Comparison of ENCODE assay signal across 23 cellular contexts in the genomic region with DNA sequence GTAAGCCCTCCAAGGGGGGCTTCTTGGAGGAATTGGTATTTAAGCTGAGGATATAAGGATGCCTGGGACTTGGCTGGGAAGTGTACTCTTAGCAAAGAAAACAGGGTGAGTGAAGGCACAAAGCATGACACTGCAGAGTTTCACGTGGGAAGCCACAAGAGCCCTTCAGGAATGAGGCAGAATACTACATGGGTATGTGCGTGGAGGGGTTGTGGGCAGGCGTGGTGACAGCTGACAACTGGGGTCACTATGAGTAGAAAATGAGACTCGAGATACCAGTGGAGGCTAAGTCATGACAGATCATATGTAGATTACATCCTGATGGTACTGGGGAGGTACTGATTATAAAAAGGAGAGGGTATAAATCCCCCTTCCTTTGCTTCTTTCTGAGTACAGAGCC.
DNase-seq lines count a peak whose midpoint lies in the region; ATAC-seq and TF ChIP-seq lines count a peak whose summit lies in the region.
"Had no signal": no experiment of that assay in that cellular context is flagged by ENCODE, and none has a peak within 500 bp of the region (broad histone marks: within the 10 kb centered on the region; RNA-seq: fewer than 3 reads in every experiment).

No MANE protein-coding gene starts in this region.

- H3K27ac Mint-ChIP-seq in activated CD4-positive, alpha-beta memory T cell treated with anti-CD3 and anti-CD28 coated beads for 36 hours, result no peak overlapping the region
- H3K27ac Mint-ChIP-seq in activated CD4-positive, alpha-beta memory T cell treated with anti-CD3 and anti-CD28 coated beads, Interleukin-2, amount 10 ng/mL, durations not matched to agents 7 days and 5 days, result no peak overlapping the region
- H3K27ac Mint-ChIP-seq in activated T-helper 17 cell treated with anti-CD3 and anti-CD28 coated beads, Interleukin-2, amount 50 U/mL, for 72 hours, result peak overlapping the region; percentile 18
- no peak overlapping the region for H3K27ac Mint-ChIP-seq in stimulated activated effector memory CD8-positive, alpha-beta T cell treated with anti-CD3 and anti-CD28 coated beads, Interleukin-12 subunit alpha, Interleukin-12 subunit beta, amount 100 ng/mL, for 72 hours
- no peak overlapping the region for H3K27ac Mint-ChIP-seq in glutamatergic neuron (ENCODE audit: unreplicated experiment)
- H3K27ac Mint-ChIP-seq: CD14-positive monocyte had no signal

- H3K36me3 Mint-ChIP-seq in activated CD4-positive, alpha-beta memory T cell treated with anti-CD3 and anti-CD28 coated beads for 36 hours, result no peaks in the 10 kb centered on the region
- no peaks in the 10 kb centered on the region for H3K36me3 Mint-ChIP-seq in activated CD4-positive, alpha-beta memory T cell treated with anti-CD3 and anti-CD28 coated beads, Interleukin-2, amount 10 ng/mL, durations not matched to agents 7 days and 5 days (ENCODE audit: low read depth)
- H3K36me3 Mint-ChIP-seq in activated T-helper 17 cell treated with anti-CD3 and anti-CD28 coated beads, Interleukin-2, amount 50 U/mL, for 72 hours (ENCODE audit: low read depth), result no peaks in the 10 kb centered on the region
- no peaks in the 10 kb centered on the region for H3K36me3 Mint-ChIP-seq in stimulated activated effector memory CD8-positive, alpha-beta T cell treated with anti-CD3 and anti-CD28 coated beads, Interleukin-12 subunit alpha, Interleukin-12 subunit beta, amount 100 ng/mL, for 72 hours
- H3K36me3 Mint-ChIP-seq in glutamatergic neuron (ENCODE audit: unreplicated experiment), result no peaks in the 10 kb centered on the region
- H3K36me3 Mint-ChIP-seq: CD14-positive monocyte; CD4-positive, alpha-beta memory T cell; CD4-positive, CD25-positive, alpha-beta regulatory T cell; CD8-positive, alpha-beta memory T cell had no signal

- CTCF ChIA-PET in activated CD4-positive, alpha-beta memory T cell treated with anti-CD3 and anti-CD28 coated beads for 36 hours (lab: Charles Lee), result interaction anchor here (0.6 to 1.1 kb wide), 2 partner anchors 30 to 1546 kb away, joined by 3 to 4 read pairs; no protein-coding TSS in a partner anchor
- CTCF ChIA-PET in activated CD4-positive, alpha-beta memory T cell treated with anti-CD3 and anti-CD28 coated beads, Interleukin-2, amount 10 ng/mL, durations not matched to agents 7 days and 5 days (lab: Charles Lee), result no interaction called here

- peak; percentile 15 for DNase-seq in activated CD4-positive, alpha-beta memory T cell treated with anti-CD3 and anti-CD28 coated beads for 36 hours
- no peak for DNase-seq in activated CD4-positive, alpha-beta memory T cell treated with anti-CD3 and anti-CD28 coated beads, Interleukin-2, amount 10 ng/mL, durations not matched to agents 7 days and 5 days
- DNase-seq in EH (ENCODE audit: low read depth) (peak; percentile 11), glutamatergic neuron (no peak), GOT3 (lab: John Stamatoyannopoulos, UW) (no peak)
- no peak for DNase-seq in stimulated activated effector memory CD8-positive, alpha-beta T cell treated with anti-CD3 and anti-CD28 coated beads, Interleukin-12 subunit alpha, Interleukin-12 subunit beta, amount 100 ng/mL, for 72 hours (ENCODE audit: low spot score in 2 of 2)
- DNase-seq: 8988T; ACHN; BE2C; C1 segment of cervical spinal cord; CD4-positive, alpha-beta memory T cell; CD4-positive, CD25-positive, alpha-beta regulatory T cell; CD8-positive, alpha-beta memory T cell; COR-L47; DMS 273 treated with DMSO at 0.1 percent for 48 hours; DMS153; DMS53; DMS79; DND-41; GF-D8 had no signal

- POLR2A ChIA-PET in activated CD4-positive, alpha-beta memory T cell treated with anti-CD3 and anti-CD28 coated beads for 36 hours (lab: Charles Lee), result no interaction called here
- POLR2A ChIA-PET in activated CD4-positive, alpha-beta memory T cell treated with anti-CD3 and anti-CD28 coated beads, Interleukin-2, amount 10 ng/mL, durations not matched to agents 7 days and 5 days (lab: Charles Lee), result no interaction called here

- no peak overlapping the region for H3K4me3 Mint-ChIP-seq in activated CD4-positive, alpha-beta memory T cell treated with anti-CD3 and anti-CD28 coated beads for 36 hours
- H3K4me3 Mint-ChIP-seq in activated CD4-positive, alpha-beta memory T cell treated with anti-CD3 and anti-CD28 coated beads, Interleukin-2, amount 10 ng/mL, durations not matched to agents 7 days and 5 days, result no peak overlapping the region
- no peak overlapping the region for H3K4me3 Mint-ChIP-seq in activated T-helper 17 cell treated with anti-CD3 and anti-CD28 coated beads, Interleukin-2, amount 50 U/mL, for 72 hours
- no peak overlapping the region for H3K4me3 Mint-ChIP-seq in stimulated activated effector memory CD8-positive, alpha-beta T cell treated with anti-CD3 and anti-CD28 coated beads, Interleukin-12 subunit alpha, Interleukin-12 subunit beta, amount 100 ng/mL, for 72 hours
- H3K4me3 Mint-ChIP-seq in glutamatergic neuron (ENCODE audit: unreplicated experiment), result no peak overlapping the region
- H3K4me3 Mint-ChIP-seq: CD14-positive monocyte; CD4-positive, alpha-beta memory T cell; CD4-positive, CD25-positive, alpha-beta regulatory T cell; CD8-positive, alpha-beta memory T cell had no signal

- intact Hi-C loops in activated CD4-positive, alpha-beta memory T cell treated with anti-CD3 and anti-CD28 coated beads for 36 hours (cut with micrococcal nuclease), result no loop called here

- H3K9me3 Mint-ChIP-seq in activated CD4-positive, alpha-beta memory T cell treated with anti-CD3 and anti-CD28 coated beads for 36 hours, result no peaks in the 10 kb centered on the region
- H3K9me3 Mint-ChIP-seq in activated CD4-positive, alpha-beta memory T cell treated with anti-CD3 and anti-CD28 coated beads, Interleukin-2, amount 10 ng/mL, durations not matched to agents 7 days and 5 days, result no peaks in the 10 kb centered on the region
- peaks cover 3% of the 10 kb centered on the region for H3K9me3 Mint-ChIP-seq in activated T-helper 17 cell treated with anti-CD3 and anti-CD28 coated beads, Interleukin-2, amount 50 U/mL, for 72 hours
- peaks cover 2% of the 10 kb centered on the region for H3K9me3 Mint-ChIP-seq in stimulated activated effector memory CD8-positive, alpha-beta T cell treated with anti-CD3 and anti-CD28 coated beads, Interleukin-12 subunit alpha, Interleukin-12 subunit beta, amount 100 ng/mL, for 72 hours
- peaks cover 3% of the 10 kb centered on the region for H3K9me3 Mint-ChIP-seq in glutamatergic neuron (ENCODE audit: unreplicated experiment)
- H3K9me3 Mint-ChIP-seq: CD8-positive, alpha-beta memory T cell had no signal

- peak; percentile 93 for ATAC-seq in activated T-helper 17 cell treated with anti-CD3 and anti-CD28 coated beads, Interleukin-2, amount 50 U/mL, for 72 hours (replicated peaks)
- ATAC-seq in stimulated activated effector memory CD8-positive, alpha-beta T cell treated with anti-CD3 and anti-CD28 coated beads, Interleukin-12 subunit alpha, Interleukin-12 subunit beta, amount 100 ng/mL, for 72 hours, result peak; percentile 96
- ATAC-seq in GM19397 (IDR thresholded peaks at IDR 0.05; ENCODE audit: unreplicated experiment), result no peak

- peaks cover 1% of the 10 kb centered on the region for H3K27me3 Mint-ChIP-seq in activated CD4-positive, alpha-beta memory T cell treated with anti-CD3 and anti-CD28 coated beads for 36 hours
- no peaks in the 10 kb centered on the region for H3K27me3 Mint-ChIP-seq in activated CD4-positive, alpha-beta memory T cell treated with anti-CD3 and anti-CD28 coated beads, Interleukin-2, amount 10 ng/mL, durations not matched to agents 7 days and 5 days
- H3K27me3 Mint-ChIP-seq in activated T-helper 17 cell treated with anti-CD3 and anti-CD28 coated beads, Interleukin-2, amount 50 U/mL, for 72 hours, result peaks cover 9% of the 10 kb centered on the region
- H3K27me3 Mint-ChIP-seq in glutamatergic neuron (ENCODE audit: unreplicated experiment), result peaks cover 4% of the 10 kb centered on the region
- H3K27me3 Mint-ChIP-seq: CD4-positive, CD25-positive, alpha-beta regulatory T cell had no signal

- no peak for TF ChIP-seq CTCF in glutamatergic neuron (IDR thresholded peaks at IDR 0.05; ENCODE audit: partially characterized antibody, unreplicated experiment)

- no peaks in the 10 kb centered on the region for H3K4me1 Mint-ChIP-seq in activated CD4-positive, alpha-beta memory T cell treated with anti-CD3 and anti-CD28 coated beads for 36 hours (ENCODE audit: low read depth)
- H3K4me1 Mint-ChIP-seq in activated CD4-positive, alpha-beta memory T cell treated with anti-CD3 and anti-CD28 coated beads, Interleukin-2, amount 10 ng/mL, durations not matched to agents 7 days and 5 days, result no peaks in the 10 kb centered on the region
- H3K4me1 Mint-ChIP-seq in activated T-helper 17 cell treated with anti-CD3 and anti-CD28 coated beads, Interleukin-2, amount 50 U/mL, for 72 hours, result peaks cover 4% of the 10 kb centered on the region
- H3K4me1 Mint-ChIP-seq in stimulated activated effector memory CD8-positive, alpha-beta T cell treated with anti-CD3 and anti-CD28 coated beads, Interleukin-12 subunit alpha, Interleukin-12 subunit beta, amount 100 ng/mL, for 72 hours, result no peaks in the 10 kb centered on the region
- no peaks in the 10 kb centered on the region for H3K4me1 Mint-ChIP-seq in glutamatergic neuron (ENCODE audit: low read depth, unreplicated experiment)
- H3K4me1 Mint-ChIP-seq: CD14-positive monocyte; CD4-positive, alpha-beta memory T cell; CD8-positive, alpha-beta memory T cell had no signal

Comparison
In these comparisons a context has a peak if more than half of its experiments do, and no peak if none do; other contexts are left out.
1. DNase-seq: peak in activated CD4-positive, alpha-beta memory T cell treated with anti-CD3 and anti-CD28 coated beads for 36 hours (single experiment) and EH (single experiment); none in activated CD4-positive, alpha-beta memory T cell treated with anti-CD3 and anti-CD28 coated beads, Interleukin-2, amount 10 ng/mL, durations not matched to agents 7 days and 5 days (single experiment), stimulated activated effector memory CD8-positive, alpha-beta T cell treated with anti-CD3 and anti-CD28 coated beads, Interleukin-12 subunit alpha, Interleukin-12 subunit beta, amount 100 ng/mL, for 72 hours (0 of 2), glutamatergic neuron (single experiment) and GOT3 (single experiment).